Comparison of ENCODE assay signal across 1 cellular context in the genomic region with DNA sequence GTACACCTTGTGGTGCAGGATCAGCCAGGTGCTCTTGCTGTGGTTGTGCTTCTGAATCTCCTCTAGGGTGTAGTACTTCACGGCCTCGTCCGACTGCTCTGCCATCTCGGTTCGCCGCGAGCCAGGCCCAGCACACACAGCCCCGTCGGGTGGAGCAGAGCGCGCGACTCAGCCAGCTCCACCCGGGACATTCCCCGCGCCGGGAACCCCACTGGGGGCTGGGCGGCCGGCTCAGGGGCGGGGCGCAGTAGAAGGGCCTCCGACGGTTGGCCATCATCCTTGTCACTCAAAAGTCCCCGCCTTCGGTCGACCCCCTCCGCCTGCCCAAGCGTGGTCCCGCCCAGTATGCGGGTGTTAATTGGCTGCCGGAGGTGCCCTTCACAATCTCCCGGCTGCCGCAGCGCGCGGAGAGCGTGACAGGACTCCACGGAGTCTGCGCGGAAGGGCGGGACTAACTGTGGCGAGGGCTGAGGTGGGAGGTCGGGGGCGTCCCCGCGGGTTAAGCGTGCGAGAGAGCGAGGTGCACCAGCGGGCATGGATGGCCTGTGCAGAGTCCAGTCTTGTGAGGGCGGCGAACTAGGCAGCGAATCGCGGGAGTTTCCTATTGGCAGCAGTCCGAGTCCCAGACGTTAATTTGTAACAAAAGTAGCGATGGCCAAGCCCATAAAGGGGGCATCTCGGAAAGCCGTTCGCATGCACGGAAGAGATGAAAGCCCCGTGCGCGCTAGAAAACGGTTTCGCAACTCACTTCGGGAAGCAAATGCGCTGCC.
TF ChIP-seq lines count a peak whose summit lies in the region.

CYB5A (minus strand) TSS at position 193 of the 770 bp plus-strand sequence; CDS start at position 105, 88 bp downstream.

TF ChIP-seq in HepG2, 621 proteins besides CTCF, POLR2A, EP300 and RAD21 (continued from another document and continues in another):
- TF ChIP-seq TFDP1 (CRISPR knock-in tag; IDR thresholded peaks at IDR 0.05; ENCODE audit: borderline replicate concordance) = peak; percentile 52; the same call in 1 of the 2 replicates
- peak; percentile 36; the same call in 1 of the 2 replicates for TF ChIP-seq DMAP1 (CRISPR knock-in tag; IDR thresholded peaks at IDR 0.05)
- no peak for TF ChIP-seq ZBTB3 (CRISPR knock-in tag; IDR thresholded peaks at IDR 0.05; ENCODE audit: borderline replicate concordance, low read depth)
- TF ChIP-seq ZNF7 (CRISPR knock-in tag; IDR thresholded peaks at IDR 0.05) = no peak
- no peak for TF ChIP-seq SMARCC2 (IDR thresholded peaks at IDR 0.05)
- TF ChIP-seq SKI (IDR thresholded peaks at IDR 0.05; ENCODE audit: partially characterized antibody) = no peak
- TF ChIP-seq, protein P1, sequence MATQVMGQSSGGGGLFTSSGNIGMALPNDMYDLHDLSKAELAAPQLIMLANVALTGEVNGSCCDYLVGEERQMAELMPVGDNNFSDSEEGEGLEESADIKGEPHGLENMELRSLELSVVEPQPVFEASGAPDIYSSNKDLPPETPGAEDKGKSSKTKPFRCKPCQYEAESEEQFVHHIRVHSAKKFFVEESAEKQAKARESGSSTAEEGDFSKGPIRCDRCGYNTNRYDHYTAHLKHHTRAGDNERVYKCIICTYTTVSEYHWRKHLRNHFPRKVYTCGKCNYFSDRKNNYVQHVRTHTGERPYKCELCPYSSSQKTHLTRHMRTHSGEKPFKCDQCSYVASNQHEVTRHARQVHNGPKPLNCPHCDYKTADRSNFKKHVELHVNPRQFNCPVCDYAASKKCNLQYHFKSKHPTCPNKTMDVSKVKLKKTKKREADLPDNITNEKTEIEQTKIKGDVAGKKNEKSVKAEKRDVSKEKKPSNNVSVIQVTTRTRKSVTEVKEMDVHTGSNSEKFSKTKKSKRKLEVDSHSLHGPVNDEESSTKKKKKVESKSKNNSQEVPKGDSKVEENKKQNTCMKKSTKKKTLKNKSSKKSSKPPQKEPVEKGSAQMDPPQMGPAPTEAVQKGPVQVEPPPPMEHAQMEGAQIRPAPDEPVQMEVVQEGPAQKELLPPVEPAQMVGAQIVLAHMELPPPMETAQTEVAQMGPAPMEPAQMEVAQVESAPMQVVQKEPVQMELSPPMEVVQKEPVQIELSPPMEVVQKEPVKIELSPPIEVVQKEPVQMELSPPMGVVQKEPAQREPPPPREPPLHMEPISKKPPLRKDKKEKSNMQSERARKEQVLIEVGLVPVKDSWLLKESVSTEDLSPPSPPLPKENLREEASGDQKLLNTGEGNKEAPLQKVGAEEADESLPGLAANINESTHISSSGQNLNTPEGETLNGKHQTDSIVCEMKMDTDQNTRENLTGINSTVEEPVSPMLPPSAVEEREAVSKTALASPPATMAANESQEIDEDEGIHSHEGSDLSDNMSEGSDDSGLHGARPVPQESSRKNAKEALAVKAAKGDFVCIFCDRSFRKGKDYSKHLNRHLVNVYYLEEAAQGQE (IDR thresholded peaks at IDR 0.05; ENCODE audit: borderline replicate concordance in 1 of 2, low read depth in 1 of 2, low read length in 2 of 2) = peak in 1 of 2 experiments; percentile 51; a peak in 1 of 4 replicates
- peak; percentile 48; the same call in 1 of the 2 replicates for TF ChIP-seq FOXC1 (CRISPR knock-in tag; IDR thresholded peaks at IDR 0.05; ENCODE audit: borderline replicate concordance)
- TF ChIP-seq, protein P2, sequence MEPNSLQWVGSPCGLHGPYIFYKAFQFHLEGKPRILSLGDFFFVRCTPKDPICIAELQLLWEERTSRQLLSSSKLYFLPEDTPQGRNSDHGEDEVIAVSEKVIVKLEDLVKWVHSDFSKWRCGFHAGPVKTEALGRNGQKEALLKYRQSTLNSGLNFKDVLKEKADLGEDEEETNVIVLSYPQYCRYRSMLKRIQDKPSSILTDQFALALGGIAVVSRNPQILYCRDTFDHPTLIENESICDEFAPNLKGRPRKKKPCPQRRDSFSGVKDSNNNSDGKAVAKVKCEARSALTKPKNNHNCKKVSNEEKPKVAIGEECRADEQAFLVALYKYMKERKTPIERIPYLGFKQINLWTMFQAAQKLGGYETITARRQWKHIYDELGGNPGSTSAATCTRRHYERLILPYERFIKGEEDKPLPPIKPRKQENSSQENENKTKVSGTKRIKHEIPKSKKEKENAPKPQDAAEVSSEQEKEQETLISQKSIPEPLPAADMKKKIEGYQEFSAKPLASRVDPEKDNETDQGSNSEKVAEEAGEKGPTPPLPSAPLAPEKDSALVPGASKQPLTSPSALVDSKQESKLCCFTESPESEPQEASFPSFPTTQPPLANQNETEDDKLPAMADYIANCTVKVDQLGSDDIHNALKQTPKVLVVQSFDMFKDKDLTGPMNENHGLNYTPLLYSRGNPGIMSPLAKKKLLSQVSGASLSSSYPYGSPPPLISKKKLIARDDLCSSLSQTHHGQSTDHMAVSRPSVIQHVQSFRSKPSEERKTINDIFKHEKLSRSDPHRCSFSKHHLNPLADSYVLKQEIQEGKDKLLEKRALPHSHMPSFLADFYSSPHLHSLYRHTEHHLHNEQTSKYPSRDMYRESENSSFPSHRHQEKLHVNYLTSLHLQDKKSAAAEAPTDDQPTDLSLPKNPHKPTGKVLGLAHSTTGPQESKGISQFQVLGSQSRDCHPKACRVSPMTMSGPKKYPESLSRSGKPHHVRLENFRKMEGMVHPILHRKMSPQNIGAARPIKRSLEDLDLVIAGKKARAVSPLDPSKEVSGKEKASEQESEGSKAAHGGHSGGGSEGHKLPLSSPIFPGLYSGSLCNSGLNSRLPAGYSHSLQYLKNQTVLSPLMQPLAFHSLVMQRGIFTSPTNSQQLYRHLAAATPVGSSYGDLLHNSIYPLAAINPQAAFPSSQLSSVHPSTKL (CRISPR knock-in tag; IDR thresholded peaks at IDR 0.05) = peak; percentile 86
- TF ChIP-seq HNRNPUL1 (IDR thresholded peaks at IDR 0.05; ENCODE audit: low read depth, low read length) = 0 out of 2 replicates have a peak, but pooled peaks have one; percentile 77
- TF ChIP-seq, protein P3, sequence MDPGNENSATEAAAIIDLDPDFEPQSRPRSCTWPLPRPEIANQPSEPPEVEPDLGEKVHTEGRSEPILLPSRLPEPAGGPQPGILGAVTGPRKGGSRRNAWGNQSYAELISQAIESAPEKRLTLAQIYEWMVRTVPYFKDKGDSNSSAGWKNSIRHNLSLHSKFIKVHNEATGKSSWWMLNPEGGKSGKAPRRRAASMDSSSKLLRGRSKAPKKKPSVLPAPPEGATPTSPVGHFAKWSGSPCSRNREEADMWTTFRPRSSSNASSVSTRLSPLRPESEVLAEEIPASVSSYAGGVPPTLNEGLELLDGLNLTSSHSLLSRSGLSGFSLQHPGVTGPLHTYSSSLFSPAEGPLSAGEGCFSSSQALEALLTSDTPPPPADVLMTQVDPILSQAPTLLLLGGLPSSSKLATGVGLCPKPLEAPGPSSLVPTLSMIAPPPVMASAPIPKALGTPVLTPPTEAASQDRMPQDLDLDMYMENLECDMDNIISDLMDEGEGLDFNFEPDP (CRISPR knock-in tag; conservative IDR thresholded peaks at IDR 0.05) = no peak
- no peak for TF ChIP-seq SIX4 (CRISPR knock-in tag; IDR thresholded peaks at IDR 0.05)
- TF ChIP-seq AHR (CRISPR knock-in tag; IDR thresholded peaks at IDR 0.05) = 0 out of 2 replicates have a peak, but pooled peaks have one; percentile 38
- no peak for TF ChIP-seq KLF11 (CRISPR knock-in tag; IDR thresholded peaks at IDR 0.05)
- TF ChIP-seq, protein P4, sequence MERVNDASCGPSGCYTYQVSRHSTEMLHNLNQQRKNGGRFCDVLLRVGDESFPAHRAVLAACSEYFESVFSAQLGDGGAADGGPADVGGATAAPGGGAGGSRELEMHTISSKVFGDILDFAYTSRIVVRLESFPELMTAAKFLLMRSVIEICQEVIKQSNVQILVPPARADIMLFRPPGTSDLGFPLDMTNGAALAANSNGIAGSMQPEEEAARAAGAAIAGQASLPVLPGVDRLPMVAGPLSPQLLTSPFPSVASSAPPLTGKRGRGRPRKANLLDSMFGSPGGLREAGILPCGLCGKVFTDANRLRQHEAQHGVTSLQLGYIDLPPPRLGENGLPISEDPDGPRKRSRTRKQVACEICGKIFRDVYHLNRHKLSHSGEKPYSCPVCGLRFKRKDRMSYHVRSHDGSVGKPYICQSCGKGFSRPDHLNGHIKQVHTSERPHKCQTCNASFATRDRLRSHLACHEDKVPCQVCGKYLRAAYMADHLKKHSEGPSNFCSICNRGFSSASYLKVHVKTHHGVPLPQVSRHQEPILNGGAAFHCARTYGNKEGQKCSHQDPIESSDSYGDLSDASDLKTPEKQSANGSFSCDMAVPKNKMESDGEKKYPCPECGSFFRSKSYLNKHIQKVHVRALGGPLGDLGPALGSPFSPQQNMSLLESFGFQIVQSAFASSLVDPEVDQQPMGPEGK (CRISPR knock-in tag; IDR thresholded peaks at IDR 0.05) = peak; percentile 79
- TF ChIP-seq ZNF160 (CRISPR knock-in tag; IDR thresholded peaks at IDR 0.05) = 0 out of 2 replicates have a peak, but pooled peaks have one; percentile 12
- TF ChIP-seq ZNF12 (CRISPR knock-in tag; IDR thresholded peaks at IDR 0.05) = no peak
- TF ChIP-seq HOXA7 (CRISPR knock-in tag; IDR thresholded peaks at IDR 0.05) = no peak
- TF ChIP-seq PAF1 (CRISPR knock-in tag; IDR thresholded peaks at IDR 0.05) = no peak
- TF ChIP-seq CCAR2 (optimal IDR thresholded peaks at IDR 0.05; ENCODE audit: low read depth, low read length) = peak; percentile 52
- TF ChIP-seq SAP130 (CRISPR knock-in tag; IDR thresholded peaks at IDR 0.05; ENCODE audit: low read depth) = peak; percentile 86
- TF ChIP-seq NAIF1 (CRISPR knock-in tag; IDR thresholded peaks at IDR 0.05; ENCODE audit: borderline replicate concordance) = peak; percentile 44; the same call in 1 of the 2 replicates
- peak; percentile 72; the same call in 1 of the 2 replicates for TF ChIP-seq ZSCAN31 (CRISPR knock-in tag; IDR thresholded peaks at IDR 0.05; ENCODE audit: low read depth)
- peak; percentile 52; the same call in 1 of the 2 replicates for TF ChIP-seq SIN3A (IDR thresholded peaks at IDR 0.05; ENCODE audit: borderline replicate concordance, low read depth, low read length)
- no peak; the same call in 1 of the 2 replicates for TF ChIP-seq ETV6 (CRISPR knock-in tag; conservative IDR thresholded peaks at IDR 0.05)
- 0 out of 2 replicates have a peak, but pooled peaks have one; percentile 40 for TF ChIP-seq RERE (CRISPR knock-in tag; IDR thresholded peaks at IDR 0.05; ENCODE audit: low read depth)
- TF ChIP-seq SIX1 (CRISPR knock-in tag; IDR thresholded peaks at IDR 0.05; ENCODE audit: borderline replicate concordance) = peak; percentile 38; the same call in 1 of the 2 replicates
- TF ChIP-seq ISX (CRISPR knock-in tag; conservative IDR thresholded peaks at IDR 0.05) = no peak
- peak; percentile 88; the same call in 1 of the 2 replicates for TF ChIP-seq ZNF441 (CRISPR knock-in tag; IDR thresholded peaks at IDR 0.05; ENCODE audit: borderline replicate concordance)
- no peak for TF ChIP-seq ATF7 (IDR thresholded peaks at IDR 0.05)
- peak; percentile 53 for TF ChIP-seq ATF7 (CRISPR knock-in tag; IDR thresholded peaks at IDR 0.05)
- TF ChIP-seq FOSL2 (CRISPR knock-in tag; IDR thresholded peaks at IDR 0.05) = no peak; the same call in 1 of the 2 replicates
- no peak for TF ChIP-seq ZNF550 (CRISPR knock-in tag; IDR thresholded peaks at IDR 0.05; ENCODE audit: borderline replicate concordance)
- peak; percentile 97 for TF ChIP-seq SP4 (CRISPR knock-in tag; IDR thresholded peaks at IDR 0.05)
- no peak for TF ChIP-seq KMT2A (CRISPR knock-in tag; IDR thresholded peaks at IDR 0.05)
- TF ChIP-seq TRIM22 (IDR thresholded peaks at IDR 0.05) = no peak
- TF ChIP-seq KMT2B (CRISPR knock-in tag; IDR thresholded peaks at IDR 0.05) = peak; percentile 53
- no peak for TF ChIP-seq ZNF720 (CRISPR knock-in tag; IDR thresholded peaks at IDR 0.05)
- TF ChIP-seq SNAI1 (CRISPR knock-in tag; IDR thresholded peaks at IDR 0.05; ENCODE audit: borderline replicate concordance) = no peak
